Comparison of ENCODE assay signal across 14 cellular contexts in genomic region chr12:79058342-79058741, GRCh38.
DNase-seq lines count a peak whose midpoint lies in the region; ATAC-seq and TF ChIP-seq lines count a peak whose summit lies in the region.
"Had no signal": no experiment of that assay in that cellular context is flagged by ENCODE, and none has a peak within 500 bp of the region (broad histone marks: within the 10 kb centered on the region; RNA-seq: fewer than 3 reads in every experiment).

No MANE protein-coding gene starts in this region.

- CTCF ChIA-PET in SK-N-SH (lab: Yijun Ruan, JAX): no interaction called here
- CTCF ChIA-PET in Caco-2 (lab: Charles Lee): no interaction called here

- no peak overlapping the region for H2AK5ac ChIP-seq in mesenchymal stem cell (ENCODE audit: low read length, severe bottlenecking)

- H3F3A ChIP-seq in SK-N-SH (replicated peaks; ENCODE audit: insufficient read depth): peaks cover 28% of the 10 kb centered on the region

- no peak for TF ChIP-seq CTCF in SK-N-SH (IDR thresholded peaks at IDR 0.05)
- TF ChIP-seq CTCF in Caco-2 (IDR thresholded peaks at IDR 0.05; ENCODE audit: insufficient read depth in 1 of 2, low read depth in 1 of 2, low read length in 1 of 2, severe bottlenecking in 1 of 2, unreplicated experiment in 1 of 2): no peak

- H3K27ac ChIP-seq in SK-N-SH (ENCODE audit: low read depth in 2 of 2, low read length in 1 of 2) (peak overlapping the region; percentile 16 to 79; a peak in 3 of 4 replicates), mesenchymal stem cell (ENCODE audit: low read length, poor library complexity, severe bottlenecking) (no peak overlapping the region)
- H3K27ac ChIP-seq: heart left ventricle, thoracic aorta had no signal

- H4K20me1 ChIP-seq in SK-N-SH (ENCODE audit: insufficient read depth): no peaks in the 10 kb centered on the region

- H3K4me1 Mint-ChIP-seq in activated CD4-positive, alpha-beta T cell treated with anti-CD3 and anti-CD28 coated beads, Interleukin-2, amount 10 ng/mL, durations not matched to agents 24 days and 14 days: no peaks in the 10 kb centered on the region
- no peaks in the 10 kb centered on the region for H3K4me1 Mint-ChIP-seq in Caco-2 (ENCODE audit: low read depth, unreplicated experiment)
- H3K4me1 Mint-ChIP-seq: naive B cell had no signal

- H3K4me2 ChIP-seq in SK-N-SH (peak overlapping the region; percentile 31), mesenchymal stem cell (ENCODE audit: low read length, poor library complexity, severe bottlenecking) (no peak overlapping the region)

- no peak overlapping the region for H3K4me3 Mint-ChIP-seq in activated CD4-positive, alpha-beta T cell treated with anti-CD3 and anti-CD28 coated beads, Interleukin-2, amount 10 ng/mL, durations not matched to agents 24 days and 14 days
- no peak overlapping the region for H3K4me3 Mint-ChIP-seq in Caco-2 (ENCODE audit: unreplicated experiment)
- H3K4me3 Mint-ChIP-seq: naive B cell had no signal

- no peaks in the 10 kb centered on the region for H3K9me3 Mint-ChIP-seq in activated CD4-positive, alpha-beta T cell treated with anti-CD3 and anti-CD28 coated beads, Interleukin-2, amount 10 ng/mL, durations not matched to agents 24 days and 14 days
- H3K9me3 Mint-ChIP-seq in Caco-2 (ENCODE audit: unreplicated experiment): no peaks in the 10 kb centered on the region
- H3K9me3 Mint-ChIP-seq: naive B cell had no signal

- no peaks in the 10 kb centered on the region for H3K36me3 Mint-ChIP-seq in activated CD4-positive, alpha-beta T cell treated with anti-CD3 and anti-CD28 coated beads, Interleukin-2, amount 10 ng/mL, durations not matched to agents 24 days and 14 days (ENCODE audit: low read depth)
- H3K36me3 Mint-ChIP-seq in Caco-2 (ENCODE audit: insufficient read depth, unreplicated experiment): no peaks in the 10 kb centered on the region
- H3K36me3 Mint-ChIP-seq: naive B cell had no signal

- intact Hi-C loops in activated CD4-positive, alpha-beta T cell treated with anti-CD3 and anti-CD28 coated beads, Interleukin-2, amount 10 ng/mL, durations not matched to agents 24 days and 14 days (cut with micrococcal nuclease): no loop called here
- intact Hi-C loops in Caco-2 (cut with micrococcal nuclease; ENCODE audit: unreplicated experiment): no loop called here

- no peak overlapping the region for H2BK15ac ChIP-seq in mesenchymal stem cell (ENCODE audit: low read depth, poor library complexity, severe bottlenecking)

- no peaks in the 10 kb centered on the region for H3K79me2 ChIP-seq in SK-N-SH (ENCODE audit: insufficient read depth)

- DNase-seq in SK-N-SH (no peak), mesenchymal stem cell (peak; percentile 68), medulla oblongata (ENCODE audit: extremely low spot score) (no peak), Caco-2 (no peak), iPS-NIHi11 (ENCODE audit: low spot score) (no peak)
- no peak for DNase-seq in activated CD4-positive, alpha-beta T cell treated with anti-CD3 and anti-CD28 coated beads, Interleukin-2, amount 10 ng/mL, durations not matched to agents 24 days and 14 days
- DNase-seq: activated CD4-positive, alpha-beta T cell treated with anti-CD3 and anti-CD28 coated beads, Interleukin-2, amount 50 U/mL, for 1 hour; amygdala; heart left ventricle; naive B cell had no signal

- no peaks in the 10 kb centered on the region for H3K27me3 Mint-ChIP-seq in activated CD4-positive, alpha-beta T cell treated with anti-CD3 and anti-CD28 coated beads, Interleukin-2, amount 10 ng/mL, durations not matched to agents 24 days and 14 days
- no peaks in the 10 kb centered on the region for H3K27me3 Mint-ChIP-seq in Caco-2 (ENCODE audit: insufficient read depth, unreplicated experiment)
- H3K27me3 Mint-ChIP-seq: naive B cell had no signal

- H2AFZ ChIP-seq in SK-N-SH (ENCODE audit: low read depth): no peak overlapping the region
- H2AFZ ChIP-seq in mesenchymal stem cell (ENCODE audit: low read depth, low read length): no peak overlapping the region

- no peaks in the 10 kb centered on the region for H3K79me1 ChIP-seq in mesenchymal stem cell (replicated peaks; ENCODE audit: low read length, poor library complexity, severe bottlenecking)

- H3K9me3 ChIP-seq in SK-N-SH: no peaks in the 10 kb centered on the region
- no peaks in the 10 kb centered on the region for H3K9me3 ChIP-seq in mesenchymal stem cell (ENCODE audit: control insufficient read depth, low read length)
- no peaks in the 10 kb centered on the region for H3K9me3 ChIP-seq in Caco-2
- H3K9me3 ChIP-seq: heart left ventricle, thoracic aorta had no signal

- H3K4me3 ChIP-seq in SK-N-SH (ENCODE audit: low read depth in 2 of 2, low read length in 1 of 2) (no peak overlapping the region), mesenchymal stem cell (ENCODE audit: insufficient read depth in 1 of 2, low read depth in 1 of 2, low read length in 2 of 2) (no peak overlapping the region), Caco-2 (ENCODE audit: low read depth, low read length) (no peak overlapping the region)
- H3K4me3 ChIP-seq: heart left ventricle, K562, thoracic aorta had no signal

- peak; percentile 56 for ATAC-seq in GM19035 (IDR thresholded peaks at IDR 0.05; ENCODE audit: unreplicated experiment)
- ATAC-seq in HG03097 (IDR thresholded peaks at IDR 0.05; ENCODE audit: low FRiP score, unreplicated experiment): peak; percentile 51
- ATAC-seq: heart left ventricle, K562 had no signal

- no peaks in the 10 kb centered on the region for H3K27me3 ChIP-seq in SK-N-SH (ENCODE audit: insufficient read depth)
- H3K27me3 ChIP-seq in mesenchymal stem cell (ENCODE audit: control insufficient read depth in 1 of 2, insufficient read depth in 1 of 2, low read length in 2 of 2): no peaks in the 10 kb centered on the region
- no peaks in the 10 kb centered on the region for H3K27me3 ChIP-seq in Caco-2 (replicated peaks; ENCODE audit: control insufficient read depth, insufficient read depth, low read length)
- H3K27me3 ChIP-seq: heart left ventricle had no signal

- H2BK120ac ChIP-seq in mesenchymal stem cell (ENCODE audit: low read depth, low read length): no peak overlapping the region

- H3K18ac ChIP-seq in mesenchymal stem cell (ENCODE audit: low read depth in 1 of 2, low read length in 2 of 2): no peak overlapping the region

- POLR2A ChIA-PET in SK-N-SH (lab: Yijun Ruan, JAX): no interaction called here
- POLR2A ChIA-PET in Caco-2 (lab: Charles Lee): no interaction called here

- WGBS in SK-N-SH (ENCODE audit: low lambda C conversion rate): 21% methylated on average over 1 of the region's 1 CpG
- WGBS in mesenchymal stem cell: no CpG with 5 or more reads among the region's 1 CpG

- no TSS peak for BruUV-seq in Caco-2 (replicated peaks; lab: Mats Ljungman, UMichigan)

- no peak overlapping the region for H4K8ac ChIP-seq in mesenchymal stem cell (ENCODE audit: low read length)

- H3K4me1 ChIP-seq in SK-N-SH (ENCODE audit: control insufficient read depth in 1 of 2, insufficient read depth in 2 of 2, low read depth in 1 of 2, low read length in 1 of 2): peaks cover 0 to 59% of the 10 kb centered on the region in 2 experiments
- no peaks in the 10 kb centered on the region for H3K4me1 ChIP-seq in mesenchymal stem cell (ENCODE audit: control insufficient read depth, insufficient read depth, low read depth, low read length)
- peaks cover 14% of the 10 kb centered on the region for H3K4me1 ChIP-seq in Caco-2
- H3K4me1 ChIP-seq: heart left ventricle had no signal

- H3K23ac ChIP-seq in mesenchymal stem cell (ENCODE audit: low read length in 2 of 2): no peak overlapping the region

- no peaks in the 10 kb centered on the region for H3K9me2 ChIP-seq in SK-N-SH

- H3K36me3 ChIP-seq in SK-N-SH (replicated peaks in 1 of 2; ENCODE audit: control insufficient read depth in 1 of 2, insufficient read depth in 2 of 2, low read length in 1 of 2) (no peaks in the 10 kb centered on the region), mesenchymal stem cell (ENCODE audit: control insufficient read depth in 1 of 2, insufficient read depth in 2 of 2, low read depth in 1 of 2, low read length in 2 of 2) (no peaks in the 10 kb centered on the region), Caco-2 (ENCODE audit: control insufficient read depth, insufficient read depth, low read length) (no peaks in the 10 kb centered on the region)
- H3K36me3 ChIP-seq: heart left ventricle, thoracic aorta had no signal

- no peak overlapping the region for H3K27ac Mint-ChIP-seq in activated CD4-positive, alpha-beta T cell treated with anti-CD3 and anti-CD28 coated beads, Interleukin-2, amount 10 ng/mL, durations not matched to agents 24 days and 14 days
- no peak overlapping the region for H3K27ac Mint-ChIP-seq in Caco-2 (ENCODE audit: unreplicated experiment)
- H3K27ac Mint-ChIP-seq: naive B cell had no signal

- TF ChIP-seq RAD21 in SK-N-SH (IDR thresholded peaks at IDR 0.05; ENCODE audit: low read length): no peak

- TF ChIP-seq EP300 in SK-N-SH (IDR thresholded peaks at IDR 0.05; ENCODE audit: borderline replicate concordance in 1 of 2, low read depth in 1 of 2, low read length in 1 of 2): peak in 1 of 2 experiments; percentile 63; a peak in 1 of 4 replicates

- no peak overlapping the region for H2BK12ac ChIP-seq in mesenchymal stem cell (ENCODE audit: low read length in 2 of 2)

- no peak overlapping the region for H3K4ac ChIP-seq in mesenchymal stem cell (ENCODE audit: low read depth in 1 of 2, low read length in 2 of 2)

- H3K14ac ChIP-seq in mesenchymal stem cell (ENCODE audit: low read length in 2 of 2): no peak overlapping the region

- H4K91ac ChIP-seq in mesenchymal stem cell (ENCODE audit: low read length): no peak overlapping the region

- H3K9ac ChIP-seq in SK-N-SH (no peak overlapping the region), mesenchymal stem cell (ENCODE audit: low read length) (no peak overlapping the region)

- H2BK5ac ChIP-seq in mesenchymal stem cell (ENCODE audit: low read depth, low read length, poor library complexity, severe bottlenecking): no peak overlapping the region

TF ChIP-seq in SK-N-SH, 30 proteins besides CTCF, POLR2A, EP300 and RAD21 (continues in another document):
- TF ChIP-seq JUND (IDR thresholded peaks at IDR 0.05): peak; percentile 92
- TF ChIP-seq TAF1 (IDR thresholded peaks at IDR 0.05; ENCODE audit: borderline replicate concordance, low read depth, low read length): no peak
- 0 out of 2 replicates have a peak, but pooled peaks have one; percentile 12 for TF ChIP-seq POLR2AphosphoS5 (IDR thresholded peaks at IDR 0.05; ENCODE audit: low read depth, low read length)
- TF ChIP-seq TEAD4 (IDR thresholded peaks at IDR 0.05; ENCODE audit: borderline replicate concordance, insufficient read depth): peak; percentile 67; the same call in 1 of the 2 replicates
- 0 out of 2 replicates have a peak, but pooled peaks have one; percentile 36 for TF ChIP-seq FOXM1 (IDR thresholded peaks at IDR 0.05; ENCODE audit: low read depth)
- TF ChIP-seq NFIC (IDR thresholded peaks at IDR 0.05; ENCODE audit: borderline replicate concordance): peak; percentile 43; the same call in 1 of the 2 replicates
- TF ChIP-seq ELF1 (IDR thresholded peaks at IDR 0.05): peak; percentile 84
- TF ChIP-seq EZH2phosphoT487 (IDR thresholded peaks at IDR 0.05; ENCODE audit: borderline replicate concordance, low read depth): no peak
- TF ChIP-seq TCF12 (IDR thresholded peaks at IDR 0.05): peak; percentile 75
- TF ChIP-seq GABPA (IDR thresholded peaks at IDR 0.05; ENCODE audit: low read depth): no peak
